In genomic region chr3:60153221-60153999, GRCh38 we compare ENCODE assay signal across 23 cellular contexts.
DNase-seq lines count a peak whose midpoint lies in the region; ATAC-seq and TF ChIP-seq lines count a peak whose summit lies in the region.
"Had no signal": no experiment of that assay in that cellular context is flagged by ENCODE, and none has a peak within 500 bp of the region (broad histone marks: within the 10 kb centered on the region; RNA-seq: fewer than 3 reads in every experiment).

No MANE protein-coding gene starts in this region.

- intact Hi-C loops in esophagus muscularis mucosa (cut with DNase I): no loop called here

- H3K4me3 ChIP-seq in esophagus muscularis mucosa: no peak overlapping the region
- H3K4me3 ChIP-seq: BLaER1 had no signal

- no peaks in the 10 kb centered on the region for H3K27me3 Mint-ChIP-seq in mesothelial cell of epicardium (ENCODE audit: low read depth)
- no peaks in the 10 kb centered on the region for H3K27me3 Mint-ChIP-seq in activated T-cell treated with anti-CD3 and anti-CD28 coated beads, Interleukin-2, amount 50 U/mL, for 72 hours (ENCODE audit: low read depth)
- H3K27me3 Mint-ChIP-seq in T-helper 17 cell: no peaks in the 10 kb centered on the region
- H3K27me3 Mint-ChIP-seq: CD4-positive, alpha-beta memory T cell; CD4-positive, CD25-positive, alpha-beta regulatory T cell had no signal

- DNase-seq in esophagus muscularis mucosa (ENCODE audit: extremely low spot score) (peak; percentile 42), mesothelial cell of epicardium (ENCODE audit: low spot score in 2 of 2, unreplicated experiment in 2 of 2) (no peak), renal cortical epithelial cell (ENCODE audit: low read depth) (peak; percentile 7), HPDE6-E6E7 (ENCODE audit: extremely low spot score) (no peak), T-helper 17 cell (no peak)
- no peak for DNase-seq in activated T-cell treated with anti-CD3 and anti-CD28 coated beads, Interleukin-2, amount 50 U/mL, for 72 hours
- DNase-seq: 8988T; ACHN; BE2C; C1 segment of cervical spinal cord; CD4-positive, alpha-beta memory T cell; CD4-positive, CD25-positive, alpha-beta regulatory T cell; CD8-positive, alpha-beta memory T cell; COR-L47; DMS 273 treated with DMSO at 0.1 percent for 48 hours; DMS153; DMS53; DMS79; DND-41; GDM1 had no signal

- H3K4me3 Mint-ChIP-seq in mesothelial cell of epicardium (no peak overlapping the region), T-helper 17 cell (no peak overlapping the region)
- H3K4me3 Mint-ChIP-seq in activated T-cell treated with anti-CD3 and anti-CD28 coated beads, Interleukin-2, amount 50 U/mL, for 72 hours: no peak overlapping the region
- H3K4me3 Mint-ChIP-seq: CD14-positive monocyte; CD4-positive, alpha-beta memory T cell; CD4-positive, CD25-positive, alpha-beta regulatory T cell; CD8-positive, alpha-beta memory T cell had no signal

- no peak for TF ChIP-seq POLR2A in esophagus muscularis mucosa (IDR thresholded peaks at IDR 0.05; ENCODE audit: low read depth)

- TF ChIP-seq CTCF in esophagus muscularis mucosa (IDR thresholded peaks at IDR 0.05): no peak
- TF ChIP-seq CTCF in mesothelial cell of epicardium (IDR thresholded peaks at IDR 0.05; ENCODE audit: unreplicated experiment): no peak

- 94% methylated on average over 4 of the region's 4 CpGs for WGBS in esophagus muscularis mucosa

- no peak overlapping the region for H3K27ac ChIP-seq in esophagus muscularis mucosa (replicated peaks in 1 of 4)
- H3K27ac ChIP-seq: BLaER1 had no signal

- H3K36me3 ChIP-seq in esophagus muscularis mucosa: no peaks in the 10 kb centered on the region
- H3K36me3 ChIP-seq: BE2C, BLaER1 had no signal

- H3K9me3 ChIP-seq in esophagus muscularis mucosa (no peaks in the 10 kb centered on the region), T-helper 17 cell (ENCODE audit: control insufficient read depth, low read length, poor library complexity, severe bottlenecking) (no peaks in the 10 kb centered on the region)
- H3K9me3 ChIP-seq: BE2C, BLaER1 had no signal

- no peaks in the 10 kb centered on the region for H3K4me1 ChIP-seq in esophagus muscularis mucosa
- H3K4me1 ChIP-seq: BE2C, BLaER1 had no signal

- H3K9me3 Mint-ChIP-seq in mesothelial cell of epicardium: no peaks in the 10 kb centered on the region
- peaks cover 0 to 2% of the 10 kb centered on the region in 2 donors for H3K9me3 Mint-ChIP-seq in activated T-cell treated with anti-CD3 and anti-CD28 coated beads, Interleukin-2, amount 50 U/mL, for 72 hours
- H3K9me3 Mint-ChIP-seq: CD8-positive, alpha-beta memory T cell had no signal

- H3K4me1 Mint-ChIP-seq in mesothelial cell of epicardium (peaks cover 6% of the 10 kb centered on the region), T-helper 17 cell (no peaks in the 10 kb centered on the region)
- H3K4me1 Mint-ChIP-seq in activated T-cell treated with anti-CD3 and anti-CD28 coated beads, Interleukin-2, amount 50 U/mL, for 72 hours (ENCODE audit: low read depth): no peaks in the 10 kb centered on the region
- H3K4me1 Mint-ChIP-seq: CD4-positive, alpha-beta memory T cell; CD4-positive, CD25-positive, alpha-beta regulatory T cell; CD8-positive, alpha-beta memory T cell had no signal

- no peak for TF ChIP-seq EP300 in esophagus muscularis mucosa (IDR thresholded peaks at IDR 0.05)

- H3K27ac Mint-ChIP-seq in mesothelial cell of epicardium: peak overlapping the region; percentile 0
- no peak overlapping the region for H3K27ac Mint-ChIP-seq in activated T-cell treated with anti-CD3 and anti-CD28 coated beads, Interleukin-2, amount 50 U/mL, for 72 hours
- no peak overlapping the region for H3K27ac Mint-ChIP-seq in T-helper 17 cell
- H3K27ac Mint-ChIP-seq: CD4-positive, alpha-beta memory T cell; CD8-positive, alpha-beta memory T cell had no signal

- no peak for ATAC-seq in activated T-cell treated with anti-CD3 and anti-CD28 coated beads, Interleukin-2, amount 50 U/mL, for 72 hours (replicated peaks in 1 of 2)
- ATAC-seq in GM18502 (IDR thresholded peaks at IDR 0.05; ENCODE audit: poor library complexity, unreplicated experiment): no peak
- no peak for ATAC-seq in T-helper 17 cell

- H3K27me3 ChIP-seq in esophagus muscularis mucosa: no peaks in the 10 kb centered on the region
- H3K27me3 ChIP-seq: BE2C, BLaER1 had no signal

- no peaks in the 10 kb centered on the region for H3K36me3 Mint-ChIP-seq in mesothelial cell of epicardium
- H3K36me3 Mint-ChIP-seq in activated T-cell treated with anti-CD3 and anti-CD28 coated beads, Interleukin-2, amount 50 U/mL, for 72 hours (ENCODE audit: insufficient read depth in 2 of 2): peaks cover 0 to 2% of the 10 kb centered on the region in 2 donors
- H3K36me3 Mint-ChIP-seq in T-helper 17 cell (ENCODE audit: low read depth): no peaks in the 10 kb centered on the region
- H3K36me3 Mint-ChIP-seq: CD14-positive monocyte; CD4-positive, alpha-beta memory T cell; CD4-positive, CD25-positive, alpha-beta regulatory T cell; CD8-positive, alpha-beta memory T cell had no signal

Comparison
In these comparisons a context has a peak if more than half of its experiments do, and no peak if none do; other contexts are left out.
1. DNase-seq: peak in esophagus muscularis mucosa (single experiment) and renal cortical epithelial cell (single experiment); none in mesothelial cell of epicardium (0 of 2), activated T-cell treated with anti-CD3 and anti-CD28 coated beads, Interleukin-2, amount 50 U/mL, for 72 hours (0 of 2), HPDE6-E6E7 (single experiment) and T-helper 17 cell (0 of 3).